In genomic region chr5:71482132-71482531, GRCh38 we compare ENCODE assay signal across 10 cellular contexts. TPM values are rescaled to one million over a fixed set of nuclear protein-coding genes. Genes with fewer than 3 reads are reported as not detected.
DNase-seq lines count a peak whose midpoint lies in the region; ATAC-seq and TF ChIP-seq lines count a peak whose summit lies in the region.
"Had no signal": no experiment of that assay in that cellular context is flagged by ENCODE, and none has a peak within 500 bp of the region (broad histone marks: within the 10 kb centered on the region; RNA-seq: fewer than 3 reads in every experiment).

No MANE protein-coding gene starts in this region.

- H3K27ac Mint-ChIP-seq in T-cell = no peak overlapping the region

- H3K36me3 ChIP-seq in PC-3 (ENCODE audit: low read depth, low read length) = peaks cover 12% of the 10 kb centered on the region

- POLR2A ChIA-PET in PC-3 (lab: Charles Lee; ENCODE audit: unreplicated experiment) (no interaction called here), T-cell (lab: Charles Lee) (no interaction called here)

- TF ChIP-seq CTCF in PC-3 (conservative IDR thresholded peaks at IDR 0.05; ENCODE audit: low read depth, low read length) (no peak), fibroblast of mammary gland (conservative IDR thresholded peaks at IDR 0.05; ENCODE audit: control insufficient read depth, insufficient read depth, low read depth, low read length) (no peak)

- peaks cover 16 to 18% (median 18%) of the 10 kb centered on the region in 3 donors for H3K4me1 Mint-ChIP-seq in T-cell

- H3K9me3 ChIP-seq in PC-3 (ENCODE audit: low read length) = no peaks in the 10 kb centered on the region

- peaks cover 54% of the 10 kb centered on the region for H3K36me3 Mint-ChIP-seq in T-cell

- H3K27ac ChIP-seq in PC-3 (ENCODE audit: low read length) = no peak overlapping the region

- H2AFZ ChIP-seq in PC-3 (ENCODE audit: low read length) = no peak overlapping the region

- H3K9me2 ChIP-seq in PC-3 (replicated peaks; ENCODE audit: low read length) = no peaks in the 10 kb centered on the region

- peaks cover 27% of the 10 kb centered on the region for H3K4me1 ChIP-seq in PC-3 (ENCODE audit: insufficient read depth, low read length)

- peaks cover 12% of the 10 kb centered on the region for H4K20me1 ChIP-seq in PC-3 (ENCODE audit: low read length)

- peak; percentile 6 to 46 for DNase-seq in NCI-H446 (lab: John Stamatoyannopoulos, UW)
- no peak for DNase-seq in NCI-H446 treated with DMSO at 0.1 percent for 48 hours (lab: John Stamatoyannopoulos, UW)
- peak; percentile 64 for DNase-seq in PC-3
- peak; percentile 70 for DNase-seq in fibroblast of mammary gland (ENCODE audit: low read depth)
- DNase-seq in stromal cell of bone marrow (ENCODE audit: low read depth) = peak; percentile 25
- no peak for DNase-seq in T-cell
- no peak for DNase-seq in stimulated activated CD8-positive, alpha-beta memory T cell treated with anti-CD3 and anti-CD28 coated beads, Interleukin-4, amount 100 ng/mL, for 48 hours
- no peak for DNase-seq in head of caudate nucleus
- DNase-seq: activated CD8-positive, alpha-beta memory T cell treated with anti-CD3 and anti-CD28 coated beads for 24 hours; cerebellar nuclear complex had no signal

- no peaks in the 10 kb centered on the region for H3F3A ChIP-seq in PC-3 (ENCODE audit: low read length, unreplicated experiment)

- CTCF ChIA-PET in PC-3 (lab: Charles Lee) (no interaction called here), T-cell (lab: Charles Lee) (no interaction called here)

- H3K4me3 Mint-ChIP-seq in T-cell = no peak overlapping the region

- intact Hi-C loops in PC-3 (cut with micrococcal nuclease) = no loop called here
- intact Hi-C loops in head of caudate nucleus (cut with DNase I) = no loop called here

- H3K27me3 Mint-ChIP-seq in T-cell = no peaks in the 10 kb centered on the region

- peak overlapping the region; percentile 47 for H3K4me2 ChIP-seq in PC-3 (ENCODE audit: low read length)

- H3K9ac ChIP-seq in PC-3 (ENCODE audit: low read length) = no peak overlapping the region

- peaks cover 12% of the 10 kb centered on the region; the same call in 1 of the 2 replicates for H3K79me2 ChIP-seq in PC-3 (ENCODE audit: low read length)

- H3K9me3 Mint-ChIP-seq in T-cell = no peaks in the 10 kb centered on the region

- H3K27me3 ChIP-seq in PC-3 (ENCODE audit: low read length) = no peaks in the 10 kb centered on the region

- ATAC-seq in PC-3 = peak; percentile 71
- ATAC-seq in T-cell (replicated peaks in 1 of 4) = no peak

- no TSS peak for BruUV-seq in PC-3 (replicated peaks; lab: Mats Ljungman, UMichigan)

- H3K4me3 ChIP-seq in PC-3 (ENCODE audit: low read length) (no peak overlapping the region), fibroblast of mammary gland (ENCODE audit: control insufficient read depth, low read depth, low read length) (no peak overlapping the region)

RNA-seq across cellular contexts. Expression of gene BDP1, which starts 26.7 kb away (rescaled TPM):
- total RNA-seq in PC-3 (2014; rRNA removed) (17.9 and 18.4 TPM in 2 replicates), T-cell (10 to 100 TPM; 34.0 to 43.9 (median 40.6) TPM)

Comparison
In these comparisons a context has a peak if more than half of its experiments do, and no peak if none do; other contexts are left out.
1. DNase-seq: peak in NCI-H446 (2 of 2), PC-3 (single experiment), fibroblast of mammary gland (single experiment) and stromal cell of bone marrow (single experiment); none in NCI-H446 treated with DMSO at 0.1 percent for 48 hours (single experiment), T-cell (0 of 34), stimulated activated CD8-positive, alpha-beta memory T cell treated with anti-CD3 and anti-CD28 coated beads, Interleukin-4, amount 100 ng/mL, for 48 hours (single experiment) and head of caudate nucleus (0 of 42).